In the genomic region with DNA sequence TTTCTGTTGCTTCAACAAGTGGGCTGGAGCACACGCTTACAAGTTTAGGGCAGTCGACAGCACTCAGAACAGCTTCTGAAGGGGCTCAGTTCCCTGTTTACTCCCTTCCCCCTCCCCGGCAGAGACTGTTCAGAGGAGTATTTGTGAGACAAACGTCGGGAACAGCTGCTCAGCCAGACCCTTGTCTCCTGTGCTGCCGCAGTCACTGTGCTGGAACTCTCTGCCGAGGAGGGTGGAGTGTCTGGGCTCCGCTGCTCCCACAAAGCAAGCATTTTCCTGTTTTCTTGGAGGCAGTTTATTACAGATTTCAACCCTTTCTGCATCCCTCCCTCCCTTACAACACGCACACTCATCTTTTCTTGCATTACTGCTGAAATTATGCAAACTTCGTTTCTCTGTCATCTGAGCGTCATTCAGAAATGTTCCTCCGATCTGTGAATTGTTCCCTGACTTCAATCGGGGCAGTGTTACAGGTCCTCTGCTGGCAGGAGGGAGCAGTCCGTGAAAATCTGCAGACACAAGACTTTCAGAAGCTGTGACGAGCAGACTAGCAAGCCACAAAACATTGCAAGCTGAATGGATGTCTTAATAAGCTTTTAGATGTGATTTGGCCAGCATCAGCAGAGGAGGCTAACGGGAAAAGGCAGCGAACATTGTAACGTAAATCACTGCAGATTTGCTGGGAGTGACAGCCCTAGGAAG, we compare ENCODE assay signal across 12 cellular contexts.
A peak's percentile ranks its signal among the peaks of the same experiment; 100 is the strongest.
DNase-seq lines count a peak whose midpoint lies in the region; ATAC-seq and TF ChIP-seq lines count a peak whose summit lies in the region.
"Had no signal": no experiment of that assay in that cellular context is flagged by ENCODE, and none has a peak within 500 bp of the region (broad histone marks: within the 10 kb centered on the region; RNA-seq: fewer than 3 reads in every experiment).

No MANE protein-coding gene starts in this region.

- peak; percentile 42 for DNase-seq in NCI-H2227 (lab: John Stamatoyannopoulos, UW; ENCODE audit: unreplicated experiment)
- DNase-seq in chondrocyte (ENCODE audit: low spot score), result no peak
- no peak for DNase-seq in mesendoderm
- peak in 32 of 49 donors; percentile 3 to 67 (median 28) for DNase-seq in substantia nigra (lab: John Stamatoyannopoulos, UW)
- DNase-seq: activated effector memory CD4-positive, alpha-beta T cell treated with Interleukin-2 at 50 U/mL for 16 hours; effector memory CD8-positive, alpha-beta T cell had no signal

- H3K36me3 Mint-ChIP-seq in chondrocyte (ENCODE audit: low read depth), result peaks cover 2% of the 10 kb centered on the region

- no peaks in the 10 kb centered on the region for H3K27me3 Mint-ChIP-seq in chondrocyte (ENCODE audit: low read depth)

- H4K5ac ChIP-seq in mesendoderm (ENCODE audit: low read length), result no peak overlapping the region

- no peak overlapping the region for H3K18ac ChIP-seq in mesendoderm (ENCODE audit: low read length)

- peaks cover 2% of the 10 kb centered on the region for H3K9me3 Mint-ChIP-seq in chondrocyte (ENCODE audit: low read depth)
- H3K9me3 Mint-ChIP-seq: effector memory CD8-positive, alpha-beta T cell had no signal

- no peak overlapping the region for H3K9ac ChIP-seq in mesendoderm (ENCODE audit: low read length)

- no peak overlapping the region for H4K8ac ChIP-seq in mesendoderm (ENCODE audit: low read depth, low read length)

- no peak overlapping the region for H3K4ac ChIP-seq in mesendoderm (ENCODE audit: low read depth, low read length)

- H3K79me2 ChIP-seq in mesendoderm (ENCODE audit: control insufficient read depth, insufficient read depth, low read length), result no peaks in the 10 kb centered on the region

- no CpG with 5 or more reads among the region's 18 CpGs for WGBS in mesendoderm (ENCODE audit: extremely low coverage, insufficient coverage, low lambda C conversion rate)

- H3K4me1 ChIP-seq in mesendoderm (ENCODE audit: control insufficient read depth, low read depth, low read length), result peaks cover 4% of the 10 kb centered on the region

- H3K56ac ChIP-seq in mesendoderm (ENCODE audit: low read length), result peak overlapping the region; percentile 18

- H3K36me3 ChIP-seq in mesendoderm (ENCODE audit: control insufficient read depth, insufficient read depth, low read length), result no peaks in the 10 kb centered on the region

- no peak overlapping the region for H2AK5ac ChIP-seq in mesendoderm (ENCODE audit: low read length)

- H3K23ac ChIP-seq in mesendoderm (ENCODE audit: low read length), result no peak overlapping the region

- H2BK5ac ChIP-seq in mesendoderm (ENCODE audit: low read length), result no peak overlapping the region

- peak; percentile 21 for TF ChIP-seq CTCF in chondrocyte (IDR thresholded peaks at IDR 0.05)

- no peak overlapping the region for H3K27ac ChIP-seq in mesendoderm (ENCODE audit: low read depth, low read length)
- no peak overlapping the region for H3K27ac ChIP-seq in substantia nigra (ENCODE audit: low read depth, low read length, poor library complexity, severe bottlenecking)
- H3K27ac ChIP-seq: VCaP had no signal

- no peak overlapping the region for H3K4me2 ChIP-seq in mesendoderm (ENCODE audit: low read length)

- peaks cover 2% of the 10 kb centered on the region for H3K79me1 ChIP-seq in mesendoderm (ENCODE audit: low read length)

- no peak overlapping the region for H2BK120ac ChIP-seq in mesendoderm (ENCODE audit: low read depth, low read length)

- peak overlapping the region; percentile 60 for H3K4me3 Mint-ChIP-seq in chondrocyte (ENCODE audit: unreplicated experiment)
- H3K4me3 Mint-ChIP-seq: effector memory CD8-positive, alpha-beta T cell had no signal

- ATAC-seq in HG02870 (IDR thresholded peaks at IDR 0.05; ENCODE audit: unreplicated experiment) (no peak), GM18511 (IDR thresholded peaks at IDR 0.05; ENCODE audit: unreplicated experiment) (no peak), GM21619 (IDR thresholded peaks at IDR 0.05; ENCODE audit: unreplicated experiment) (no peak), HG02678 (IDR thresholded peaks at IDR 0.05; ENCODE audit: unreplicated experiment) (no peak)
- ATAC-seq: effector memory CD8-positive, alpha-beta T cell; GM12878 had no signal

- H2BK15ac ChIP-seq in mesendoderm (replicated peaks; ENCODE audit: low read depth), result no peak overlapping the region

- H3K27me3 ChIP-seq in mesendoderm (ENCODE audit: insufficient read depth, low read length, poor library complexity), result no peaks in the 10 kb centered on the region

- no peak overlapping the region for H3K4me3 ChIP-seq in mesendoderm (ENCODE audit: low read length)
- H3K4me3 ChIP-seq: GM12878 had no signal

- H3K27ac Mint-ChIP-seq in chondrocyte (ENCODE audit: unreplicated experiment), result peak overlapping the region; percentile 64
- H3K27ac Mint-ChIP-seq: effector memory CD8-positive, alpha-beta T cell had no signal

- peaks cover 64% of the 10 kb centered on the region for H3K4me1 Mint-ChIP-seq in chondrocyte (ENCODE audit: low read depth)

Comparison
In these comparisons a context has a peak if more than half of its experiments do, and no peak if none do; other contexts are left out.
1. DNase-seq: peak in NCI-H2227 (single experiment) and substantia nigra (32 of 49); none in chondrocyte (single experiment) and mesendoderm (single experiment).